ENCODE assay signal across 7 cellular contexts in the genomic region with DNA sequence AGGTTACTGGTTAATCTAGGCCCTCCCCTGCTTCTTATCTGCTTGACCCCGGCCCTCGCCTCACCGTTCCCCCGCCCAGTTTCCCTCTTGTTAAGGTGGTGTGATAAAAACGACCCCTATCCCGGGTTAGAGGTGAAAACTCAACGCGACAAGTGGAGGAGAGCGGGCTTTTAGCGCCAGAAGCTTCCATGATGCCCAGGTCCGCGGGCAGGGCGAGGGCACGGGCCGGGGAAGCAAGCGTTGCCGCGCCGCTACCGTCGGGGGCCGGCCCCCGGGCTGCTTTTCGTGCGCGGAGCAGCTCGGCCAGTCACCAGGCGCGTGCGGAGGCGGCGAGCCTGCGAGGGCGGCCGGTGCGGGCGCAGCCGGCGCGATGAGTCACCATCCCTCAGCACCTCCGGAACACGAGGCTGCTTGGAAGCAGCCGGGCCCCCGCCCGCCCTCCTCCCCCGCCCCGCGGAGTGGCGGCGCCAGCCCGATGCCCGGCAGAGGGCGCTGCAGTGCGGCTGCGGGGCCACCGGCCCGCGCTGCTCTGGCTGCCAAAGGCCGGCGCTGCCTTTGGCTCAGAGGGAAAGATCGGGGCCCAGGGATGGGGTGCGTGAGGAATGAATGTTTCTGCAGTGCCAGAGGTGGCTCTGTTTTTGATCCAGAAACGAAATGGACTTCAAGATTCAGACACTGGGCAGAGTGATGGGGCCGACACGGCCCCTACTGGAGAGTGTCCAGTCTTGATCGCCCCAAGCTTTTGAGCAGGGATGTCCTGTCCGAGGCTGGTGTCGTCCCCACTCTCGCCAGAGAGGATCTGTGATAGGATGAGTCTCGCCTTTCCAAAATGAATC.
DNase-seq lines count a peak whose midpoint lies in the region; ATAC-seq, FAIRE-seq and TF ChIP-seq lines count a peak whose summit lies in the region.

No MANE protein-coding gene starts in this region.

- H2AFZ ChIP-seq in HepG2 (ENCODE audit: low read length): no peak overlapping the region

- H4K20me1 ChIP-seq in HepG2 (ENCODE audit: insufficient read depth, low read length): no peaks in the 10 kb centered on the region

- H3K36me3 Mint-ChIP-seq in activated CD4-positive, alpha-beta T cell treated with anti-CD3 and anti-CD28 coated beads, Interleukin-2, amount 10 ng/mL, durations not matched to agents 24 days and 14 days (ENCODE audit: low read depth): no peaks in the 10 kb centered on the region

- H3K4me1 Mint-ChIP-seq in activated CD4-positive, alpha-beta T cell treated with anti-CD3 and anti-CD28 coated beads, Interleukin-2, amount 10 ng/mL, durations not matched to agents 24 days and 14 days: peaks cover 8% of the 10 kb centered on the region

- no peak overlapping the region for H3K9ac ChIP-seq in HepG2 (ENCODE audit: insufficient read depth, low read depth, low read length)

- no peaks in the 10 kb centered on the region for H3K36me3 ChIP-seq in HepG2 (replicated peaks in 1 of 2; ENCODE audit: control insufficient read depth in 1 of 2, insufficient read depth in 2 of 2, low read length in 2 of 2)

- H3K79me2 ChIP-seq in HepG2 (ENCODE audit: insufficient read depth, low read length): no peaks in the 10 kb centered on the region

- peak overlapping the region; percentile 45; the same call in 1 of the 2 replicates for H3K4me2 ChIP-seq in HepG2 (ENCODE audit: low read depth, low read length)

- no peak overlapping the region for H3K4me3 ChIP-seq in HepG2 (replicated peaks in 1 of 3; ENCODE audit: insufficient read depth in 1 of 3, low read depth in 2 of 3, low read length in 3 of 3)

- H3K27me3 ChIP-seq in HepG2 (ENCODE audit: control insufficient read depth in 1 of 2, insufficient read depth in 2 of 2, low read length in 2 of 2): peaks cover 0 to 5% of the 10 kb centered on the region in 2 experiments; a peak in 1 of 5 replicates

- peak overlapping the region; percentile 37 for H3K4me3 Mint-ChIP-seq in activated CD4-positive, alpha-beta T cell treated with anti-CD3 and anti-CD28 coated beads, Interleukin-2, amount 10 ng/mL, durations not matched to agents 24 days and 14 days

- H3K27me3 Mint-ChIP-seq in activated CD4-positive, alpha-beta T cell treated with anti-CD3 and anti-CD28 coated beads, Interleukin-2, amount 10 ng/mL, durations not matched to agents 24 days and 14 days: peaks cover 39% of the 10 kb centered on the region

- no peak for FAIRE-seq in HepG2 (lab: Jason Lieb, UNC)

- peak overlapping the region; percentile 15 for H3K27ac ChIP-seq in cingulate gyrus (ENCODE audit: low read depth, low read length)
- no peak overlapping the region for H3K27ac ChIP-seq in HepG2 (ENCODE audit: extremely low read length, insufficient read depth, low read length)

- 5% methylated on average over 4 of the region's 70 CpGs for WGBS in HepG2 (ENCODE audit: low lambda C conversion rate)

- TF ChIP-seq POLR2A in HepG2 (IDR thresholded peaks at IDR 0.05; ENCODE audit: insufficient read depth in 1 of 2, low read depth in 2 of 2, low read length in 2 of 2): no peak

- TF ChIP-seq EP300 in HepG2 (IDR thresholded peaks at IDR 0.05; ENCODE audit: low read depth in 2 of 2, low read length in 2 of 2) (no peak), HepG2 (CRISPR knock-in tag; IDR thresholded peaks at IDR 0.05; ENCODE audit: borderline replicate concordance) (no peak)

- H3K9me3 Mint-ChIP-seq in activated CD4-positive, alpha-beta T cell treated with anti-CD3 and anti-CD28 coated beads, Interleukin-2, amount 10 ng/mL, durations not matched to agents 24 days and 14 days: no peaks in the 10 kb centered on the region

- ATAC-seq in HG02763 (IDR thresholded peaks at IDR 0.05; ENCODE audit: unreplicated experiment): peak; percentile 52
- peak; percentile 99 for ATAC-seq in HepG2

- CTCF ChIA-PET in HepG2 (lab: Yijun Ruan, JAX; ENCODE audit: low intra/inter-chr PET ratio, low total read pairs): interaction anchor here (2.0 kb wide), 1 partner anchor 108 kb away, joined by 6 read pairs; no protein-coding TSS in a partner anchor

- peak; percentile 83 for DNase-seq in GM13976 (ENCODE audit: low spot score)
- peak; percentile 94 for DNase-seq in NCI-H2227 (lab: John Stamatoyannopoulos, UW; ENCODE audit: unreplicated experiment)
- DNase-seq in activated CD4-positive, alpha-beta T cell treated with anti-CD3 and anti-CD28 coated beads, Interleukin-2, amount 10 ng/mL, durations not matched to agents 24 days and 14 days: peak; percentile 93
- DNase-seq in HepG2 (ENCODE audit: low spot score): peak; percentile 47
- DNase-seq in stimulated activated CD4-positive, alpha-beta T cell treated with anti-CD3 and anti-CD28 coated beads, Interleukin-2, amount 100 ng/mL, for 4 hours (ENCODE audit: low read depth): peak; percentile 78

- TF ChIP-seq CTCF in GM13976 (IDR thresholded peaks at IDR 0.05; ENCODE audit: borderline replicate concordance, control extremely low read depth, extremely low read depth, insufficient read depth, missing control alignments): peak; percentile 51
- TF ChIP-seq CTCF in HepG2 (CRISPR knock-in tag; IDR thresholded peaks at IDR 0.05): peak; percentile 68

- TF ChIP-seq RAD21 in HepG2 (CRISPR knock-in tag; IDR thresholded peaks at IDR 0.05): peak; percentile 48

- in situ Hi-C loops in GM13976 (cut with MboI; ENCODE audit: low sequenced_read_pairs, unreplicated experiment) (loop anchor here (25.0 kb wide), 1 partner anchor 519 kb away; no protein-coding TSS in a partner anchor), HepG2 (cut with HindIII; ENCODE audit: extremely low pct_ligation_motif_present, low pct_unique_long_range_greater_than_20kb) (no loop called here)

- H3K4me1 ChIP-seq in HepG2 (ENCODE audit: insufficient read depth, low read length): peaks cover 5% of the 10 kb centered on the region

- no TSS peak for BruUV-seq in HepG2 (replicated peaks; lab: Mats Ljungman, UMichigan)

- H3K9me3 ChIP-seq in HepG2 (ENCODE audit: low read length): no peaks in the 10 kb centered on the region

- intact Hi-C loops in activated CD4-positive, alpha-beta T cell treated with anti-CD3 and anti-CD28 coated beads, Interleukin-2, amount 10 ng/mL, durations not matched to agents 24 days and 14 days (cut with micrococcal nuclease): loop anchor here (1.0 to 5.0 kb wide), 3 partner anchors 83 to 124 kb away; no protein-coding TSS in a partner anchor
- intact Hi-C loops in HepG2 (cut with micrococcal nuclease; ENCODE audit: unreplicated experiment): loop anchor here (5.0 kb wide), 1 partner anchor 109 kb away; no protein-coding TSS in a partner anchor

- no peak overlapping the region for H3K27ac Mint-ChIP-seq in activated CD4-positive, alpha-beta T cell treated with anti-CD3 and anti-CD28 coated beads, Interleukin-2, amount 10 ng/mL, durations not matched to agents 24 days and 14 days

- POLR2A ChIA-PET in HepG2 (lab: Yijun Ruan, JAX): no interaction called here

TF ChIP-seq in HepG2, 621 proteins besides CTCF, POLR2A, EP300 and RAD21 (continues in another document):
- TF ChIP-seq, protein P1, sequence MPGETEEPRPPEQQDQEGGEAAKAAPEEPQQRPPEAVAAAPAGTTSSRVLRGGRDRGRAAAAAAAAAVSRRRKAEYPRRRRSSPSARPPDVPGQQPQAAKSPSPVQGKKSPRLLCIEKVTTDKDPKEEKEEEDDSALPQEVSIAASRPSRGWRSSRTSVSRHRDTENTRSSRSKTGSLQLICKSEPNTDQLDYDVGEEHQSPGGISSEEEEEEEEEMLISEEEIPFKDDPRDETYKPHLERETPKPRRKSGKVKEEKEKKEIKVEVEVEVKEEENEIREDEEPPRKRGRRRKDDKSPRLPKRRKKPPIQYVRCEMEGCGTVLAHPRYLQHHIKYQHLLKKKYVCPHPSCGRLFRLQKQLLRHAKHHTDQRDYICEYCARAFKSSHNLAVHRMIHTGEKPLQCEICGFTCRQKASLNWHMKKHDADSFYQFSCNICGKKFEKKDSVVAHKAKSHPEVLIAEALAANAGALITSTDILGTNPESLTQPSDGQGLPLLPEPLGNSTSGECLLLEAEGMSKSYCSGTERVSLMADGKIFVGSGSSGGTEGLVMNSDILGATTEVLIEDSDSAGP (CRISPR knock-in tag; IDR thresholded peaks at IDR 0.05; ENCODE audit: borderline replicate concordance): no peak
- TF ChIP-seq, protein P2, sequence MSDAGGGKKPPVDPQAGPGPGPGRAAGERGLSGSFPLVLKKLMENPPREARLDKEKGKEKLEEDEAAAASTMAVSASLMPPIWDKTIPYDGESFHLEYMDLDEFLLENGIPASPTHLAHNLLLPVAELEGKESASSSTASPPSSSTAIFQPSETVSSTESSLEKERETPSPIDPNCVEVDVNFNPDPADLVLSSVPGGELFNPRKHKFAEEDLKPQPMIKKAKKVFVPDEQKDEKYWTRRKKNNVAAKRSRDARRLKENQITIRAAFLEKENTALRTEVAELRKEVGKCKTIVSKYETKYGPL (CRISPR knock-in tag; IDR thresholded peaks at IDR 0.05): no peak
- TF ChIP-seq, protein P3, sequence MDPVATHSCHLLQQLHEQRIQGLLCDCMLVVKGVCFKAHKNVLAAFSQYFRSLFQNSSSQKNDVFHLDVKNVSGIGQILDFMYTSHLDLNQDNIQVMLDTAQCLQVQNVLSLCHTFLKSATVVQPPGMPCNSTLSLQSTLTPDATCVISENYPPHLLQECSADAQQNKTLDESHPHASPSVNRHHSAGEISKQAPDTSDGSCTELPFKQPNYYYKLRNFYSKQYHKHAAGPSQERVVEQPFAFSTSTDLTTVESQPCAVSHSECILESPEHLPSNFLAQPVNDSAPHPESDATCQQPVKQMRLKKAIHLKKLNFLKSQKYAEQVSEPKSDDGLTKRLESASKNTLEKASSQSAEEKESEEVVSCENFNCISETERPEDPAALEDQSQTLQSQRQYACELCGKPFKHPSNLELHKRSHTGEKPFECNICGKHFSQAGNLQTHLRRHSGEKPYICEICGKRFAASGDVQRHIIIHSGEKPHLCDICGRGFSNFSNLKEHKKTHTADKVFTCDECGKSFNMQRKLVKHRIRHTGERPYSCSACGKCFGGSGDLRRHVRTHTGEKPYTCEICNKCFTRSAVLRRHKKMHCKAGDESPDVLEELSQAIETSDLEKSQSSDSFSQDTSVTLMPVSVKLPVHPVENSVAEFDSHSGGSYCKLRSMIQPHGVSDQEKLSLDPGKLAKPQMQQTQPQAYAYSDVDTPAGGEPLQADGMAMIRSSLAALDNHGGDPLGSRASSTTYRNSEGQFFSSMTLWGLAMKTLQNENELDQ (CRISPR knock-in tag; IDR thresholded peaks at IDR 0.05; ENCODE audit: borderline replicate concordance): no peak
- TF ChIP-seq ZNF3 (CRISPR knock-in tag; IDR thresholded peaks at IDR 0.05): no peak
- peak; percentile 42; the same call in 1 of the 2 replicates for TF ChIP-seq SAP130 (CRISPR knock-in tag; IDR thresholded peaks at IDR 0.05; ENCODE audit: low read depth)
- no peak for TF ChIP-seq ZNF605 (CRISPR knock-in tag; IDR thresholded peaks at IDR 0.05)
- TF ChIP-seq ZNF792 (CRISPR knock-in tag; IDR thresholded peaks at IDR 0.05): peak; percentile 60; the same call in 1 of the 2 replicates
- no peak for TF ChIP-seq ZBTB3 (CRISPR knock-in tag; IDR thresholded peaks at IDR 0.05; ENCODE audit: borderline replicate concordance, low read depth)
- TF ChIP-seq ZSCAN12 (CRISPR knock-in tag; IDR thresholded peaks at IDR 0.05): peak; percentile 85; the same call in 1 of the 2 replicates
- TF ChIP-seq SALL2 (CRISPR knock-in tag; IDR thresholded peaks at IDR 0.05): peak; percentile 58; the same call in 1 of the 2 replicates
- TF ChIP-seq ZC3H13 (CRISPR knock-in tag; IDR thresholded peaks at IDR 0.05): 0 out of 2 replicates have a peak, but pooled peaks have one; percentile 46
